Comparison of ENCODE assay signal across 8 cellular contexts in genomic region chr16:20383106-20384029, GRCh38. TPM values are rescaled to one million over a fixed set of nuclear protein-coding genes. Genes with fewer than 3 reads are reported as not detected.
DNase-seq lines count a peak whose midpoint lies in the region; ATAC-seq, FAIRE-seq and TF ChIP-seq lines count a peak whose summit lies in the region.

No MANE protein-coding gene starts in this region.

- H3K27me3 ChIP-seq in GM12878 (replicated peaks in 1 of 2; ENCODE audit: control insufficient read depth in 2 of 2, insufficient read depth in 2 of 2, low read length in 1 of 2) (no peaks in the 10 kb centered on the region), spleen (replicated peaks in 1 of 7) (peaks cover 0 to 34% (median 0%) of the 10 kb centered on the region in 7 donors)

- intact Hi-C loops in GM12878 (cut with micrococcal nuclease; ENCODE audit: unreplicated experiment) (loop anchor here (1.0 to 10.0 kb wide), 4 partner anchors 83 to 485 kb away; no protein-coding TSS in a partner anchor), spleen (cut with DNase I; ENCODE audit: low total_unique reads) (no loop called here)

- WGBS in GM12878 (ENCODE audit: insufficient coverage, insufficient replicate concordance, low lambda C conversion rate, missing lambda C conversion rate) = 20% methylated on average over 8 of the region's 11 CpGs
- 25 to 30% (median 29%) methylated on average over 10 to 11 of the region's 11 CpGs for WGBS in spleen, 5 donors

- TF ChIP-seq POLR2A in GM12878 (IDR thresholded peaks at IDR 0.05; ENCODE audit: low read depth, low read length) (no peak), spleen (IDR thresholded peaks at IDR 0.05) (no peak)

- no peak overlapping the region for H2AFZ ChIP-seq in GM12878 (ENCODE audit: control insufficient read depth, low read depth, low read length)

- H3K27ac ChIP-seq in GM12878 (ENCODE audit: control insufficient read depth, insufficient read depth) = no peak overlapping the region
- H3K27ac ChIP-seq in spleen = no peak overlapping the region

- RAD21 ChIA-PET in GM12878 (lab: Charles Lee; ENCODE audit: unreplicated experiment) = interaction anchor here (0.7 to 5.7 kb wide), 6 partner anchors 10 to 484 kb away, joined by 3 to 58 read pairs (median 14); no protein-coding TSS in a partner anchor

- CTCF ChIA-PET in GM12878 (lab: Yijun Ruan, JAX) = interaction anchor here (0.5 to 6.4 kb wide), 13 partner anchors 9 to 580 kb away, joined by 3 to 137 read pairs (median 4); no protein-coding TSS in a partner anchor

- TF ChIP-seq CTCF in GM12878 (IDR thresholded peaks at IDR 0.05 in 2 of 3, conservative IDR thresholded peaks at IDR 0.05 in 1 of 3; ENCODE audit: control insufficient read depth in 2 of 3, extremely low read depth in 1 of 3, insufficient read depth in 1 of 3, low read depth in 3 of 3, low read length in 3 of 3) (peak; percentile 79 to 87 (median 80)), spleen (IDR thresholded peaks at IDR 0.05 in 8 of 11, conservative IDR thresholded peaks at IDR 0.05 in 3 of 11) (peak in 10 of 11 experiments; percentile 41 to 84 (median 72))

- DNase-seq in AG08395 (ENCODE audit: low spot score) (peak; percentile 66), NCI-H128 (lab: John Stamatoyannopoulos, UW; ENCODE audit: unreplicated experiment) (peak; percentile 65), SKM-1 treated with dmso at 0.1 percent for 144 hours (lab: John Stamatoyannopoulos, UW; ENCODE audit: unreplicated experiment) (peak; percentile 50), GM12878 (ENCODE audit: low read depth, low spot score) (no peak), iPS DF 19.7 (ENCODE audit: low read depth, low spot score) (peak; percentile 75), spleen (no peak)

- POLR2A ChIA-PET in GM12878 (lab: Charles Lee) = no interaction called here

- H4K20me1 ChIP-seq in GM12878 (ENCODE audit: control insufficient read depth, insufficient read depth) = no peaks in the 10 kb centered on the region

- SMC1A ChIA-PET in GM12878 (lab: Charles Lee; ENCODE audit: uncharacterized antibody, unreplicated experiment) = interaction anchor here (0.6 to 5.2 kb wide), 7 partner anchors 11 to 484 kb away, joined by 3 to 66 read pairs (median 5); no protein-coding TSS in a partner anchor

- no peak for TF ChIP-seq EP300 in GM12878 (IDR thresholded peaks at IDR 0.05; ENCODE audit: borderline replicate concordance in 1 of 2, control insufficient read depth in 1 of 2, low read depth in 2 of 2, low read length in 2 of 2)

- H3K9ac ChIP-seq in GM12878 (ENCODE audit: control insufficient read depth, insufficient read depth, low read length) = no peak overlapping the region

- BruUV-seq in GM12878 (replicated peaks; lab: Mats Ljungman, UMichigan) = no TSS peak

- H3K9me3 ChIP-seq in GM12878 (replicated peaks; ENCODE audit: control insufficient read depth, insufficient read depth, low read length) (no peaks in the 10 kb centered on the region), spleen (no peaks in the 10 kb centered on the region)

- TF ChIP-seq RAD21 in GM12878 (IDR thresholded peaks at IDR 0.05; ENCODE audit: insufficient read depth, low read depth, low read length) = peak; percentile 77

- H3K79me2 ChIP-seq in GM12878 (ENCODE audit: control insufficient read depth, insufficient read depth, low read length) = no peaks in the 10 kb centered on the region

- H3K4me2 ChIP-seq in GM12878 (ENCODE audit: control insufficient read depth, insufficient read depth) = no peak overlapping the region

- in situ Hi-C loops in GM12878 (cut with MboI) = loop anchor here (5.0 kb wide), 1 partner anchor 476 kb away; no protein-coding TSS in a partner anchor

- FAIRE-seq in GM12878 (lab: Jason Lieb, UNC) = no peak

- H3K36me3 ChIP-seq in GM12878 (ENCODE audit: control insufficient read depth in 2 of 2, insufficient read depth in 2 of 2, low read length in 1 of 2) = no peaks in the 10 kb centered on the region
- H3K36me3 ChIP-seq in spleen = no peaks in the 10 kb centered on the region

- H3K4me1 ChIP-seq in GM12878 (ENCODE audit: control insufficient read depth, insufficient read depth, low read length) (no peaks in the 10 kb centered on the region), spleen (peaks cover 0 to 18% (median 4%) of the 10 kb centered on the region in 6 donors)

- H3K4me3 ChIP-seq in GM12878 (no peak overlapping the region), spleen (no peak overlapping the region)

- ATAC-seq in GM18867 (IDR thresholded peaks at IDR 0.05; ENCODE audit: unreplicated experiment) (peak; percentile 59), GM12878 (peak; percentile 94), HG03280 (IDR thresholded peaks at IDR 0.05; ENCODE audit: unreplicated experiment) (no peak)

RNA-seq across cellular contexts. Expression of gene PDILT, which starts 21.2 kb away (rescaled TPM):
- total RNA-seq in GM12878 (2013; cell fraction: nucleolus; rRNA removed) = not detected in 2 replicates
- total RNA-seq in GM12878 (2014; rRNA removed) (not detected in 2 replicates), GM12878 (2014; rRNA removed; fragmentation: Illumina TruSeq; extraction: Trizol) (not detected in 2 replicates), GM12878 (2021) (not detected in 2 replicates), spleen (not detected)
- not detected for polyA plus RNA-seq in GM12878 (2011; ENCODE audit: low read depth)
- polyA plus RNA-seq in GM12878 (2011; rRNA removed) (not detected in 2 replicates), GM12878 (2014; fragmentation: Illumina TruSeq; extraction: Trizol) (not detected in 2 replicates), GM12878 (2014; fragmentation: Nextera tagmentation; extraction: Ambion mirVana) (not detected), GM12878 (2014; rRNA removed) (not detected in 2 replicates), GM12878 (2016; fragmentation: Nextera tagmentation; extraction: Ambion mirVana) (not detected), spleen (not detected)
- not detected in 2 replicates for polyA plus RNA-seq in GM12878 (2011; cell fraction: cytosol; rRNA removed)
- polyA plus RNA-seq in GM12878 (2011; cell fraction: nucleus; rRNA removed) = not detected in 2 replicates
- not detected in 2 replicates for polyA plus RNA-seq in GM12878 (2012)
- polyA minus RNA-seq in GM12878 (2011; rRNA and poly(A)+ RNA removed) = not detected in 2 replicates
- polyA minus RNA-seq in GM12878 (2011; cell fraction: cytosol; rRNA and poly(A)+ RNA removed) = not detected in 2 replicates
- polyA minus RNA-seq in GM12878 (2011; cell fraction: nucleus; rRNA and poly(A)+ RNA removed) = not detected in 2 replicates

RNA-seq across cellular contexts. Expression of gene ACSM5, which starts 26.0 kb away (rescaled TPM):
- not detected in 2 replicates for total RNA-seq in GM12878 (2013; cell fraction: nucleolus; rRNA removed)
- total RNA-seq in GM12878 (2014; rRNA removed) = 0.28 and 0.38 TPM in 2 replicates
- total RNA-seq in GM12878 (2014; rRNA removed; fragmentation: Illumina TruSeq; extraction: Trizol) = 0.31 TPM in 1 of 2 replicates, not detected in the other
- 0.26 and 0.45 TPM in 2 replicates for total RNA-seq in GM12878 (2021)
- not detected for polyA plus RNA-seq in GM12878 (2011; ENCODE audit: low read depth)
- not detected in 2 replicates for polyA plus RNA-seq in GM12878 (2011; rRNA removed)
- polyA plus RNA-seq in GM12878 (2011; cell fraction: cytosol; rRNA removed) = not detected in 2 replicates
- polyA plus RNA-seq in GM12878 (2011; cell fraction: nucleus; rRNA removed) = not detected in 2 replicates
- not detected in 2 replicates for polyA plus RNA-seq in GM12878 (2012)
- 0.07 TPM in 1 of 2 replicates, not detected in the other for polyA plus RNA-seq in GM12878 (2014; fragmentation: Illumina TruSeq; extraction: Trizol)
- polyA plus RNA-seq in GM12878 (2014; fragmentation: Nextera tagmentation; extraction: Ambion mirVana) = under 1 TPM in 1 of 2 experiments, not detected in 1; 0.20 TPM
- polyA plus RNA-seq in GM12878 (2014; rRNA removed) = 0.11 and 0.14 TPM in 2 replicates
- polyA plus RNA-seq in GM12878 (2016; fragmentation: Nextera tagmentation; extraction: Ambion mirVana) = under 1 TPM in 1 of 2 experiments, not detected in 1; 0.54 TPM
- not detected in 2 replicates for polyA minus RNA-seq in GM12878 (2011; rRNA and poly(A)+ RNA removed)
- polyA minus RNA-seq in GM12878 (2011; cell fraction: cytosol; rRNA and poly(A)+ RNA removed) = not detected in 2 replicates
- polyA minus RNA-seq in GM12878 (2011; cell fraction: nucleus; rRNA and poly(A)+ RNA removed) = not detected in 2 replicates
- 1 to 10 TPM; 2.1 to 8.8 (median 5.6) TPM for total RNA-seq in spleen
- polyA plus RNA-seq in spleen = 1 to 10 TPM in 2 of 3 donors, under 1 TPM in 1; 1.00 to 1.6 (median 1.3) TPM

RNA-seq across cellular contexts. Expression of gene UMOD, which starts 30.9 kb away (rescaled TPM):
- not detected in 2 replicates for total RNA-seq in GM12878 (2013; cell fraction: nucleolus; rRNA removed)
- total RNA-seq in GM12878 (2014; rRNA removed) (not detected in 2 replicates), GM12878 (2014; rRNA removed; fragmentation: Illumina TruSeq; extraction: Trizol) (not detected in 2 replicates), GM12878 (2021) (not detected in 2 replicates), spleen (not detected)
- polyA plus RNA-seq in GM12878 (2011; ENCODE audit: low read depth) = not detected
- polyA plus RNA-seq in GM12878 (2011; rRNA removed) (not detected in 2 replicates), GM12878 (2014; fragmentation: Illumina TruSeq; extraction: Trizol) (not detected in 2 replicates), GM12878 (2014; fragmentation: Nextera tagmentation; extraction: Ambion mirVana) (not detected), GM12878 (2014; rRNA removed) (not detected in 2 replicates), GM12878 (2016; fragmentation: Nextera tagmentation; extraction: Ambion mirVana) (not detected), spleen (under 1 TPM in 1 of 3 donors, not detected in 2; 0.17 TPM)
- not detected in 2 replicates for polyA plus RNA-seq in GM12878 (2011; cell fraction: cytosol; rRNA removed)
- polyA plus RNA-seq in GM12878 (2011; cell fraction: nucleus; rRNA removed) = not detected in 2 replicates
- not detected in 2 replicates for polyA plus RNA-seq in GM12878 (2012)
- polyA minus RNA-seq in GM12878 (2011; rRNA and poly(A)+ RNA removed) = not detected in 2 replicates
- not detected in 2 replicates for polyA minus RNA-seq in GM12878 (2011; cell fraction: cytosol; rRNA and poly(A)+ RNA removed)
- polyA minus RNA-seq in GM12878 (2011; cell fraction: nucleus; rRNA and poly(A)+ RNA removed) = not detected in 2 replicates

RNA-seq across cellular contexts. Expression of gene GP2, which starts 56.1 kb away (rescaled TPM):
- total RNA-seq in GM12878 (2013; cell fraction: nucleolus; rRNA removed) = not detected in 2 replicates
- not detected in 2 replicates for total RNA-seq in GM12878 (2014; rRNA removed)
- total RNA-seq in GM12878 (2014; rRNA removed; fragmentation: Illumina TruSeq; extraction: Trizol) = not detected in 2 replicates
- 6.9 and 8.7 TPM in 2 replicates for total RNA-seq in GM12878 (2021)
- not detected for polyA plus RNA-seq in GM12878 (2011; ENCODE audit: low read depth)
- polyA plus RNA-seq in GM12878 (2011; rRNA removed) = not detected in 2 replicates
- polyA plus RNA-seq in GM12878 (2011; cell fraction: cytosol; rRNA removed) = not detected in 2 replicates
- polyA plus RNA-seq in GM12878 (2011; cell fraction: nucleus; rRNA removed) = not detected in 2 replicates
- polyA plus RNA-seq in GM12878 (2012) = not detected in 2 replicates
- polyA plus RNA-seq in GM12878 (2014; fragmentation: Illumina TruSeq; extraction: Trizol) = not detected in 2 replicates
- not detected for polyA plus RNA-seq in GM12878 (2014; fragmentation: Nextera tagmentation; extraction: Ambion mirVana)
- not detected in 2 replicates for polyA plus RNA-seq in GM12878 (2014; rRNA removed)
- not detected for polyA plus RNA-seq in GM12878 (2016; fragmentation: Nextera tagmentation; extraction: Ambion mirVana)
- polyA minus RNA-seq in GM12878 (2011; rRNA and poly(A)+ RNA removed) = not detected in 2 replicates
- not detected in 2 replicates for polyA minus RNA-seq in GM12878 (2011; cell fraction: cytosol; rRNA and poly(A)+ RNA removed)
- not detected in 2 replicates for polyA minus RNA-seq in GM12878 (2011; cell fraction: nucleus; rRNA and poly(A)+ RNA removed)
- total RNA-seq in spleen = 1 to 10 TPM in 3 of 7 donors, not detected in 4; 1.4 to 4.9 (median 3.2) TPM
- under 1 TPM; 0.26 to 0.61 (median 0.55) TPM for polyA plus RNA-seq in spleen

Comparison
In these comparisons a context has a peak if more than half of its experiments do, and no peak if none do; other contexts are left out.
1. DNase-seq: peak in AG08395 (single experiment), NCI-H128 (single experiment), SKM-1 treated with dmso at 0.1 percent for 144 hours (single experiment) and iPS DF 19.7 (single experiment); none in GM12878 (single experiment) and spleen (single experiment).